16 cellular contexts compared by ENCODE assay signal in the genomic region with DNA sequence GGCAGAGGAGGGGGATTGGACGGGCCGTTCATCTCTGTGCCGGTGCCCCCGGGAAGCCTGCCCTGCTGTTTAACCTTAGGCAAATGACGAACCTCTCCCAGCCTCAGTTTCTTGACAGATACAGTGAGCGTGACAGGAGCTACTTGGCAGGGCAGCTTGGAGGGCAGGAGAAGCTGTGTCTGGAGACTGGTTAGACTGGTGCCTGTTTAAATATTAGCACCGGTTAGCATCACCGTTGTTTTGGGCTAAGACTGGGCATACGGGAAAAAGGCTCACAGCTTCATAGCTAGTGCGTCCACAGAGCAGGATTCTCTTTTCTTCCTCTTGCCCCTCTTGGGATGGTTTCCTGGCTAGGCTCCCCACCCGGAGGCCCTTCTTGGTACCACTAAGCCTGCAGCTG.
"Had no signal": no experiment of that assay in that cellular context is flagged by ENCODE, and none has a peak within 500 bp of the region (broad histone marks: within the 10 kb centered on the region; RNA-seq: fewer than 3 reads in every experiment).

No MANE protein-coding gene starts in this region.

- ATAC-seq: activated naive CD4-positive, alpha-beta T cell treated with anti-CD3 and anti-CD28 coated beads, Interleukin-2, amount 50 U/mL, for 72 hours; T-helper 17 cell had no signal

- H3K4me3 ChIP-seq: adrenal gland, left lung, ovary, tibial nerve, uterus had no signal

- H3K27ac ChIP-seq: adrenal gland, left lung, ovary, uterus, WERI-Rb-1 had no signal

- H3K4me1 ChIP-seq: adrenal gland, left lung, uterus had no signal

- DNase-seq: activated CD4-positive, alpha-beta T cell treated with anti-CD3 and anti-CD28 coated beads for 1 hour; activated CD8-positive, alpha-beta memory T cell treated with anti-CD3 and anti-CD28 coated beads for 24 hours; activated CD8-positive, alpha-beta memory T cell treated with anti-CD3 and anti-CD28 coated beads, Interleukin-2, amount 50 U/mL, for 48 hours; activated effector memory CD4-positive, alpha-beta T cell treated with anti-CD3 and anti-CD28 coated beads, Interleukin-2, amount 50 U/mL, for 16 hours; activated T-cell treated with anti-CD3 and anti-CD28 coated beads, Interleukin-2, amount 50 U/mL, for 48 hours; adrenal gland; dorsolateral prefrontal cortex; left lung; naive B cell; ovary; stimulated activated naive CD4-positive, alpha-beta T cell; T-helper 17 cell; uterus; WERI-Rb-1 had no signal

- H3K9me3 ChIP-seq: adrenal gland, left lung, ovary, tibial nerve, uterus had no signal

- H3K27me3 ChIP-seq: adrenal gland, dorsolateral prefrontal cortex, left lung, ovary, tibial nerve, uterus had no signal

- H3K36me3 ChIP-seq: adrenal gland, ovary, uterus had no signal
